ENCODE assay signal across 22 cellular contexts in the genomic region with DNA sequence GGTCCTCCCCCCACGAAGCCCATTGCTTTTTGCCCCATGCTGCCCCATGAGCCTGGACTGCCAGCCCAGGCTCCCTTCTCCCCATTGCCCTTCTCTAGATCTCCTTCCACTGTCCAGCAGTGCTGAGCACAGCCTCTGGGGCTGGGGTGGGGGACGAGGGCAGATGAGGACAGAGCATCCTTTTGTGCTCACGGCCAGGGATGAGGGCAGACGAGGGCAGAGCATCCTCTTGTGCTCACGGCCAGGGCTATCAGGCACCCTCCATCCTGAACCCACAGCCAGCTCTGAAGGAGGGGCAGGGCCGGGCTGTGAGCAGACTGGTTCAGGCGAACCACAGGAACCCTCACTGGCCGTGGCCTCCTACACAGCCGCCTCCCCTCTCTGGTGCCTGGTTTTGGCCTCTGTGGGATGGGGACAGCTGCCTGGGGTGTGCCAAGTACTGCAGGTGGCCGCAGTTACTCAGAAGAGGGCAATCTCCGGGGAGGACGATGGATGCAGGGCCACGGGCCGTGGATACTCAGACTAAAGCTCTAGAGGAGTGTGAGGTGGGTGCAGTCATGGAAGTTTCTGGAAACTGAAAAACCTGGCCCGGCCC.
DNase-seq lines count a peak whose midpoint lies in the region; FAIRE-seq and TF ChIP-seq lines count a peak whose summit lies in the region.
"Had no signal": no experiment of that assay in that cellular context is flagged by ENCODE, and none has a peak within 500 bp of the region (broad histone marks: within the 10 kb centered on the region; RNA-seq: fewer than 3 reads in every experiment).

No MANE protein-coding gene starts in this region.

- no peaks in the 10 kb centered on the region for H3K4me1 ChIP-seq in kidney (ENCODE audit: control insufficient read depth in 1 of 2, insufficient read depth in 1 of 2, low read depth in 1 of 2, low read length in 2 of 2)
- no peaks in the 10 kb centered on the region for H3K4me1 ChIP-seq in testis
- H3K4me1 ChIP-seq: A549 had no signal

- TF ChIP-seq POLR2A in testis (IDR thresholded peaks at IDR 0.05), result no peak

- intact Hi-C loops in dorsolateral prefrontal cortex (cut with DNase I), result loop anchor here in 1 of 2 donors (5.0 kb wide), 2 partner anchors 37 to 77 kb away; no protein-coding TSS in a partner anchor
- intact Hi-C loops in kidney (cut with DNase I), result no loop called here
- intact Hi-C loops in testis (cut with DNase I; ENCODE audit: low total_unique reads), result no loop called here

- peak overlapping the region in 42 of 59 donors; percentile 4 to 74 (median 50) for H3K27ac ChIP-seq in dorsolateral prefrontal cortex
- no peak overlapping the region for H3K27ac ChIP-seq in kidney (ENCODE audit: low read depth in 2 of 2, low read length in 2 of 2)
- H3K27ac ChIP-seq in testis, result no peak overlapping the region
- H3K27ac ChIP-seq: A549 had no signal

- TF ChIP-seq CTCF in dorsolateral prefrontal cortex (IDR thresholded peaks at IDR 0.05 in 54 of 56, conservative IDR thresholded peaks at IDR 0.05 in 2 of 56; ENCODE audit: low read depth in 1 of 56, partially characterized antibody in 56 of 56) (peak in 20 of 56 donors; percentile 10 to 48 (median 26)), kidney (IDR thresholded peaks at IDR 0.05; ENCODE audit: borderline replicate concordance, extremely low read depth, insufficient read depth) (no peak), testis (IDR thresholded peaks at IDR 0.05) (no peak)

- no peak overlapping the region for H3K9ac ChIP-seq in kidney (ENCODE audit: low read length in 2 of 2)

- 91 to 93% methylated on average over 9 to 15 of the region's 15 CpGs for WGBS in testis, 2 donors

- H3K4me3 ChIP-seq in dorsolateral prefrontal cortex, result no peak overlapping the region
- no peak overlapping the region for H3K4me3 ChIP-seq in kidney (ENCODE audit: low read length in 2 of 2)
- H3K4me3 ChIP-seq in testis, result no peak overlapping the region
- H3K4me3 ChIP-seq: A549, GM23338, MG63 had no signal

- H3K9me3 ChIP-seq in kidney (ENCODE audit: control insufficient read depth in 1 of 2, low read length in 2 of 2), result peaks cover 3 to 5% of the 10 kb centered on the region in 2 donors
- no peaks in the 10 kb centered on the region for H3K9me3 ChIP-seq in testis
- H3K9me3 ChIP-seq: MG63 had no signal

- DNase-seq in amygdala (lab: John Stamatoyannopoulos, UW) (peak in 31 of 56 donors; percentile 5 to 74 (median 47)), dorsolateral prefrontal cortex (peak in 9 of 10 donors; percentile 50 to 80 (median 72)), kidney (peak; percentile 43), occipital lobe (lab: John Stamatoyannopoulos, UW) (peak; percentile 54), testis (no peak), RPMI8226 (no peak), NCI-H1436 treated with DMSO at 0.1 percent for 48 hours (lab: John Stamatoyannopoulos, UW) (no peak), AG08395 (ENCODE audit: low spot score) (no peak)
- DNase-seq: CD8-positive, alpha-beta memory T cell; HCEC 1CT; Kasumi-1; MG63; NCI-H1048; NCI-H2081; NCI-H446 treated with DMSO at 0.1 percent for 48 hours; NCI-H69; SHP77 had no signal

- no peak for FAIRE-seq in kidney (lab: Jason Lieb, UNC)
- FAIRE-seq: A549, GM12891, GM19239, RCC 7860 had no signal

- H3K36me3 ChIP-seq in kidney (ENCODE audit: control insufficient read depth in 1 of 2, insufficient read depth in 2 of 2, low read length in 2 of 2) (no peaks in the 10 kb centered on the region), testis (ENCODE audit: low read depth, missing control alignments) (no peaks in the 10 kb centered on the region)
- H3K36me3 ChIP-seq: MG63 had no signal

- H3K27me3 ChIP-seq in dorsolateral prefrontal cortex, result no peaks in the 10 kb centered on the region
- no peaks in the 10 kb centered on the region for H3K27me3 ChIP-seq in testis
- H3K27me3 ChIP-seq: MG63 had no signal

Comparison
In these comparisons a context has a peak if more than half of its experiments do, and no peak if none do; other contexts are left out.
1. DNase-seq: peak in amygdala (31 of 56), dorsolateral prefrontal cortex (9 of 10), kidney (single experiment) and occipital lobe (single experiment); none in testis (single experiment), RPMI8226 (single experiment), NCI-H1436 treated with DMSO at 0.1 percent for 48 hours (single experiment) and AG08395 (single experiment).
2. H3K27ac ChIP-seq: peak in dorsolateral prefrontal cortex (42 of 59); none in kidney (0 of 2) and testis (0 of 2).